Comparison of ENCODE assay signal across 8 cellular contexts in genomic region chr6:53062369-53062639, GRCh38. TPM values are rescaled to one million over a fixed set of nuclear protein-coding genes. Genes with fewer than 3 reads are reported as not detected.
DNase-seq lines count a peak whose midpoint lies in the region; ATAC-seq and TF ChIP-seq lines count a peak whose summit lies in the region.

No MANE protein-coding gene starts in this region.

- H3K36me3 ChIP-seq in ES-I3 (ENCODE audit: insufficient read depth, low read length), result no peaks in the 10 kb centered on the region
- H3K36me3 ChIP-seq in OCI-LY3 (replicated peaks; ENCODE audit: low read depth, low read length), result no peaks in the 10 kb centered on the region

- no peak overlapping the region for H3K27ac Mint-ChIP-seq in CD14-positive monocyte

- H3K4me3 ChIP-seq in OCI-LY3 (ENCODE audit: low read length), result peak overlapping the region; percentile 85
- H3K4me3 ChIP-seq in epithelial cell of esophagus (ENCODE audit: low read length), result peak overlapping the region; percentile 83

- peaks cover 48% of the 10 kb centered on the region for H3K4me1 Mint-ChIP-seq in CD14-positive monocyte

- H3K9me3 Mint-ChIP-seq in CD14-positive monocyte, result no peaks in the 10 kb centered on the region

- H3K27ac ChIP-seq in OCI-LY3 (ENCODE audit: low read length), result no peak overlapping the region

- no peaks in the 10 kb centered on the region for H3K27me3 ChIP-seq in OCI-LY3 (ENCODE audit: low read depth, low read length)

- H2AFZ ChIP-seq in OCI-LY3 (ENCODE audit: low read depth, low read length), result peak overlapping the region; percentile 97

- H4K20me1 ChIP-seq in OCI-LY3 (ENCODE audit: insufficient read depth, low read length), result 0 out of 2 replicates have a peak, but pooled peaks cover 5% of the 10 kb centered on the region

- peak overlapping the region; percentile 89 for H3K4me2 ChIP-seq in OCI-LY3 (ENCODE audit: low read length)

- H3K4me1 ChIP-seq in ES-I3 (ENCODE audit: insufficient read depth, low read length) (peaks cover 6% of the 10 kb centered on the region; the same call in 1 of the 2 replicates), OCI-LY3 (ENCODE audit: low read length) (peaks cover 35% of the 10 kb centered on the region)

- H3K4me3 Mint-ChIP-seq in CD14-positive monocyte, result peak overlapping the region in 1 of 2 donors; percentile 95

- H3K79me2 ChIP-seq in OCI-LY3 (ENCODE audit: low read length), result peaks cover 24% of the 10 kb centered on the region

- H3K36me3 Mint-ChIP-seq in CD14-positive monocyte, result peaks cover 3 to 7% of the 10 kb centered on the region in 2 donors

- H3K9me3 ChIP-seq in ES-I3 (ENCODE audit: control insufficient read depth, insufficient read depth, low read length) (no peaks in the 10 kb centered on the region), OCI-LY3 (ENCODE audit: insufficient read depth, low read length) (no peaks in the 10 kb centered on the region)

- TF ChIP-seq CTCF in OCI-LY3 (IDR thresholded peaks at IDR 0.05; ENCODE audit: low read depth, low read length), result no peak
- no peak for TF ChIP-seq CTCF in epithelial cell of esophagus (IDR thresholded peaks at IDR 0.05; ENCODE audit: insufficient read depth, low read depth, low read length, missing control alignments)
- no peak for TF ChIP-seq CTCF in CD14-positive monocyte (IDR thresholded peaks at IDR 0.05)

- peaks cover 4 to 6% (median 5%) of the 10 kb centered on the region in 3 donors for H3K27me3 Mint-ChIP-seq in CD14-positive monocyte (ENCODE audit: low read depth in 3 of 3)

- DNase-seq in epithelial cell of esophagus (ENCODE audit: low read depth), result no peak
- DNase-seq in pons (ENCODE audit: low spot score), result peak; percentile 41
- DNase-seq in dedifferentiated amniotic fluid mesenchymal stem cell (ENCODE audit: extremely low spot score), result no peak
- DNase-seq in sciatic nerve (ENCODE audit: low spot score), result no peak
- DNase-seq in CD14-positive monocyte (ENCODE audit: low spot score), result no peak
- DNase-seq in SIG-M5 (lab: John Stamatoyannopoulos, UW), result no peak

- no peak for ATAC-seq in sciatic nerve

- intact Hi-C loops in sciatic nerve (cut with DNase I), result no loop called here
- intact Hi-C loops in CD14-positive monocyte (cut with micrococcal nuclease), result loop anchor here in 1 of 2 donors (2.0 kb wide), 1 partner anchor 68 kb away; the partner anchor contains the start of gene GSTA4

- peak overlapping the region; percentile 93 for H3K9ac ChIP-seq in ES-I3 (ENCODE audit: low read depth, low read length)
- H3K9ac ChIP-seq in OCI-LY3 (ENCODE audit: low read length), result peak overlapping the region; percentile 84

RNA-seq across cellular contexts. Expression of gene CILK1, which starts 0.7 kb away (rescaled TPM):
- total RNA-seq in sciatic nerve, result 12.7 TPM
- 1 to 10 TPM; 1.6 to 3.5 TPM for polyA plus RNA-seq in CD14-positive monocyte

RNA-seq across cellular contexts. Expression of gene FBXO9, which starts 2.9 kb away (rescaled TPM):
- total RNA-seq in sciatic nerve, result 80.0 TPM
- 10 to 100 TPM; 47.7 to 61.5 TPM for polyA plus RNA-seq in CD14-positive monocyte
